Comparison of ENCODE assay signal across 22 cellular contexts in genomic region chr10:11557967-11558366, GRCh38. TPM values are rescaled to one million over a fixed set of nuclear protein-coding genes. Genes with fewer than 3 reads are reported as not detected.
DNase-seq lines count a peak whose midpoint lies in the region; ATAC-seq, FAIRE-seq and TF ChIP-seq lines count a peak whose summit lies in the region.
"Had no signal": no experiment of that assay in that cellular context is flagged by ENCODE, and none has a peak within 500 bp of the region (broad histone marks: within the 10 kb centered on the region; RNA-seq: fewer than 3 reads in every experiment).

No MANE protein-coding gene starts in this region.

- H3K27me3 Mint-ChIP-seq in naive B cell, result no peaks in the 10 kb centered on the region

- no peaks in the 10 kb centered on the region for H3K9me2 ChIP-seq in Karpas-422 (replicated peaks; ENCODE audit: insufficient read depth, low read length)

- H2AFZ ChIP-seq in HepG2 (ENCODE audit: low read length) (no peak overlapping the region), Karpas-422 (ENCODE audit: low read length) (no peak overlapping the region)
- H2AFZ ChIP-seq: GM23248 had no signal

- no peaks in the 10 kb centered on the region for H3K27me3 ChIP-seq in HepG2 (ENCODE audit: control insufficient read depth in 1 of 2, insufficient read depth in 2 of 2, low read length in 2 of 2)
- H3K27me3 ChIP-seq in right lobe of liver, result no peaks in the 10 kb centered on the region
- no peaks in the 10 kb centered on the region for H3K27me3 ChIP-seq in Karpas-422 (ENCODE audit: low read length)
- H3K27me3 ChIP-seq in esophagus muscularis mucosa, result no peaks in the 10 kb centered on the region
- H3K27me3 ChIP-seq: BLaER1 treated with 17β-estradiol and CSF1 and Interleukin-3, amounts not matched to agents 10 nM and 100 nM had no signal

- TF ChIP-seq POLR2A in HepG2 (IDR thresholded peaks at IDR 0.05; ENCODE audit: insufficient read depth in 1 of 2, low read depth in 2 of 2, low read length in 2 of 2) (no peak), right lobe of liver (IDR thresholded peaks at IDR 0.05) (no peak), esophagus muscularis mucosa (IDR thresholded peaks at IDR 0.05; ENCODE audit: low read depth) (no peak)

- peak overlapping the region in 5 of 8 donors; percentile 22 to 59 (median 30) for H3K4me3 Mint-ChIP-seq in naive B cell
- H3K4me3 Mint-ChIP-seq: CD8-positive, alpha-beta T cell had no signal

- intact Hi-C loops in HepG2 (cut with micrococcal nuclease; ENCODE audit: unreplicated experiment) (no loop called here), right lobe of liver (cut with DNase I) (no loop called here), esophagus muscularis mucosa (cut with DNase I) (no loop called here)

- BruUV-seq in HepG2 (replicated peaks; lab: Mats Ljungman, UMichigan), result no TSS peak

- peaks cover 18 to 27% of the 10 kb centered on the region in 2 donors for H3K36me3 Mint-ChIP-seq in naive B cell
- H3K36me3 Mint-ChIP-seq: CD8-positive, alpha-beta T cell had no signal

- H3K4me1 Mint-ChIP-seq in naive B cell, result peaks cover 76 to 84% (median 83%) of the 10 kb centered on the region in 3 donors

- TF ChIP-seq EP300 in HepG2 (IDR thresholded peaks at IDR 0.05; ENCODE audit: low read depth in 2 of 2, low read length in 2 of 2), result no peak
- no peak for TF ChIP-seq EP300 in HepG2 (CRISPR knock-in tag; IDR thresholded peaks at IDR 0.05; ENCODE audit: borderline replicate concordance)
- no peak for TF ChIP-seq EP300 in esophagus muscularis mucosa (IDR thresholded peaks at IDR 0.05)

- CTCF ChIA-PET in HepG2 (lab: Yijun Ruan, JAX; ENCODE audit: low intra/inter-chr PET ratio, low total read pairs), result no interaction called here

- peak overlapping the region in 5 of 6 donors; percentile 42 to 99 (median 80) for H3K27ac Mint-ChIP-seq in naive B cell
- H3K27ac Mint-ChIP-seq: CD8-positive, alpha-beta T cell had no signal

- no peak for ATAC-seq in HepG2
- ATAC-seq in right lobe of liver, result no peak
- no peak for ATAC-seq in naive B cell (ENCODE audit: low read depth in 2 of 2)
- no peak for ATAC-seq in HG02884 (IDR thresholded peaks at IDR 0.05; ENCODE audit: unreplicated experiment)
- ATAC-seq: A549; CD8-positive, alpha-beta T cell had no signal

- no peak for FAIRE-seq in HepG2 (lab: Jason Lieb, UNC)
- FAIRE-seq: A549, G401.6, GM12891 had no signal

- peaks cover 0 to 18% (median 11%) of the 10 kb centered on the region in 7 donors for H3K9me3 Mint-ChIP-seq in naive B cell
- H3K9me3 Mint-ChIP-seq: CD8-positive, alpha-beta T cell had no signal

- H3K4me2 ChIP-seq in HepG2 (ENCODE audit: low read depth, low read length), result no peak overlapping the region
- H3K4me2 ChIP-seq in Karpas-422 (ENCODE audit: low read depth, low read length, poor library complexity, severe bottlenecking), result peak overlapping the region; percentile 70
- H3K4me2 ChIP-seq: A549; BLaER1 treated with 17β-estradiol and CSF1 and Interleukin-3, amounts not matched to agents 10 nM and 100 nM had no signal

- H3K27ac ChIP-seq in HepG2 (ENCODE audit: extremely low read length, insufficient read depth, low read length) (no peak overlapping the region), right lobe of liver (no peak overlapping the region), Karpas-422 (ENCODE audit: low read length) (peak overlapping the region; percentile 96), esophagus muscularis mucosa (replicated peaks in 1 of 4) (no peak overlapping the region)
- H3K27ac ChIP-seq: 22Rv1; A549; BLaER1 treated with 17β-estradiol and CSF1 and Interleukin-3, amounts not matched to agents 10 nM and 100 nM; GM23248; HL-60 had no signal

- in situ Hi-C loops in HepG2 (cut with HindIII; ENCODE audit: extremely low pct_ligation_motif_present, low pct_unique_long_range_greater_than_20kb), result no loop called here

- H3K4me1 ChIP-seq in HepG2 (ENCODE audit: insufficient read depth, low read length) (peaks cover 29% of the 10 kb centered on the region), right lobe of liver (peaks cover 0 to 10% (median 4%) of the 10 kb centered on the region in 4 donors), Karpas-422 (ENCODE audit: low read length) (peaks cover 94% of the 10 kb centered on the region), esophagus muscularis mucosa (peaks cover 7 to 16% (median 11%) of the 10 kb centered on the region in 4 donors)

- H4K20me1 ChIP-seq in HepG2 (ENCODE audit: insufficient read depth, low read length) (peaks cover 5% of the 10 kb centered on the region), Karpas-422 (ENCODE audit: insufficient read depth, low read depth, low read length) (0 out of 2 replicates have a peak, but pooled peaks cover 5% of the 10 kb centered on the region)

- DNase-seq in HepG2 (ENCODE audit: low spot score) (no peak), right lobe of liver (no peak), Karpas-422 (no peak), naive B cell (no peak), esophagus muscularis mucosa (ENCODE audit: extremely low spot score) (no peak), T-helper 9 cell (no peak)
- DNase-seq: Calu3; CD8-positive, alpha-beta T cell; DMS 273 treated with DMSO at 0.1 percent for 48 hours; DMS53; DND-41; GM23248; IMR-90; KBM-7 had no signal

- H3K9me3 ChIP-seq in HepG2 (ENCODE audit: low read length), result no peaks in the 10 kb centered on the region
- H3K9me3 ChIP-seq in right lobe of liver, result no peaks in the 10 kb centered on the region
- H3K9me3 ChIP-seq in Karpas-422 (ENCODE audit: low read length), result no peaks in the 10 kb centered on the region
- H3K9me3 ChIP-seq in esophagus muscularis mucosa, result no peaks in the 10 kb centered on the region
- H3K9me3 ChIP-seq: A549, HAP-1 had no signal

- no peak for TF ChIP-seq CTCF in HepG2 (CRISPR knock-in tag; IDR thresholded peaks at IDR 0.05)
- TF ChIP-seq CTCF in right lobe of liver (IDR thresholded peaks at IDR 0.05), result no peak
- TF ChIP-seq CTCF in esophagus muscularis mucosa (IDR thresholded peaks at IDR 0.05), result no peak

- no peak for TF ChIP-seq RAD21 in HepG2 (CRISPR knock-in tag; IDR thresholded peaks at IDR 0.05)

- POLR2A ChIA-PET in HepG2 (lab: Yijun Ruan, JAX), result no interaction called here

- no peaks in the 10 kb centered on the region for H3K36me3 ChIP-seq in HepG2 (replicated peaks in 1 of 2; ENCODE audit: control insufficient read depth in 1 of 2, insufficient read depth in 2 of 2, low read length in 2 of 2)
- H3K36me3 ChIP-seq in right lobe of liver, result no peaks in the 10 kb centered on the region
- peaks cover 9% of the 10 kb centered on the region; the same call in 1 of the 2 replicates for H3K36me3 ChIP-seq in Karpas-422 (ENCODE audit: insufficient read depth, low read length)
- H3K36me3 ChIP-seq in esophagus muscularis mucosa, result no peaks in the 10 kb centered on the region
- H3K36me3 ChIP-seq: HAP-1 had no signal

- WGBS in HepG2 (ENCODE audit: low lambda C conversion rate), result 95% methylated on average over 4 of the region's 4 CpGs
- 100% methylated on average over 1 of the region's 4 CpGs for WGBS in right lobe of liver (ENCODE audit: insufficient coverage, low coverage, low lambda C conversion rate, missing lambda C conversion rate)
- WGBS in esophagus muscularis mucosa, result 100% methylated on average over 3 of the region's 4 CpGs

- H3K4me3 ChIP-seq in HepG2 (replicated peaks in 1 of 3; ENCODE audit: insufficient read depth in 1 of 3, low read depth in 2 of 3, low read length in 3 of 3) (no peak overlapping the region), right lobe of liver (no peak overlapping the region), Karpas-422 (ENCODE audit: low read length) (peak overlapping the region; percentile 16; the same call in 1 of the 2 replicates), esophagus muscularis mucosa (no peak overlapping the region)
- H3K4me3 ChIP-seq: A549; BLaER1 treated with 17β-estradiol and CSF1 and Interleukin-3, amounts not matched to agents 10 nM and 100 nM; GM23248; HAP-1 had no signal

- H3K79me2 ChIP-seq in HepG2 (ENCODE audit: insufficient read depth, low read length) (peaks cover 87% of the 10 kb centered on the region), Karpas-422 (ENCODE audit: low read length) (peaks cover 91% of the 10 kb centered on the region)

- H3K9ac ChIP-seq in HepG2 (ENCODE audit: insufficient read depth, low read depth, low read length), result no peak overlapping the region
- peak overlapping the region; percentile 29; the same call in 1 of the 2 replicates for H3K9ac ChIP-seq in Karpas-422 (ENCODE audit: low read length)
- H3K9ac ChIP-seq: BLaER1 treated with 17β-estradiol and CSF1 and Interleukin-3, amounts not matched to agents 10 nM and 100 nM; GM23248 had no signal

RNA-seq across cellular contexts. Expression of gene USP6NL, which starts 53.5 kb away (rescaled TPM):
- total RNA-seq in HepG2 (2016; rRNA removed; fragmentation: Illumina TruSeq; extraction: Trizol), result 22.9 and 26.2 TPM in 2 replicates
- 6.3 and 6.6 TPM in 2 replicates for total RNA-seq in HepG2 (2016; cell fraction: cytosol; rRNA removed; fragmentation: Illumina TruSeq; extraction: Trizol; ENCODE audit: low read depth)
- 22.4 and 23.0 TPM in 2 replicates for total RNA-seq in HepG2 (2016; cell fraction: insoluble cytoplasmic fraction; rRNA removed; fragmentation: Illumina TruSeq; extraction: Trizol)
- total RNA-seq in HepG2 (2016; cell fraction: membrane; rRNA removed; fragmentation: Illumina TruSeq; extraction: Trizol), result 19.5 and 20.2 TPM in 2 replicates
- 24.0 and 25.4 TPM in 2 replicates for total RNA-seq in HepG2 (2016; cell fraction: nucleus; rRNA removed; fragmentation: Illumina TruSeq; extraction: Trizol)
- 10.0 and 10.5 TPM in 2 replicates for polyA plus RNA-seq in HepG2 (2011; rRNA removed)
- 7.8 and 8.5 TPM in 2 replicates for polyA plus RNA-seq in HepG2 (2011; cell fraction: cytosol; rRNA removed)
- 9.9 and 11.7 TPM in 2 replicates for polyA plus RNA-seq in HepG2 (2011; cell fraction: nucleus; rRNA removed)
- polyA plus RNA-seq in HepG2 (2012), result 11.7 and 11.8 TPM in 2 replicates
- 6.4 and 6.6 TPM in 2 replicates for polyA plus RNA-seq in HepG2 (2016; cell fraction: cytosol; fragmentation: Illumina TruSeq; extraction: Trizol; ENCODE audit: low read depth)
- 21.5 and 23.7 TPM in 2 replicates for polyA plus RNA-seq in HepG2 (2016; cell fraction: insoluble cytoplasmic fraction; fragmentation: Illumina TruSeq; extraction: Trizol; ENCODE audit: low read depth)
- polyA plus RNA-seq in HepG2 (2016; cell fraction: membrane; fragmentation: Illumina TruSeq; extraction: Trizol; ENCODE audit: low read depth), result 14.7 and 15.3 TPM in 2 replicates
- polyA plus RNA-seq in HepG2 (2016; cell fraction: nucleus; fragmentation: Illumina TruSeq; extraction: Trizol; ENCODE audit: insufficient read depth, low read depth), result 17.9 and 18.1 TPM in 2 replicates
- 7.3 and 18.7 TPM in 2 replicates for polyA minus RNA-seq in HepG2 (2011; rRNA and poly(A)+ RNA removed; ENCODE audit: low replicate concordance)
- polyA minus RNA-seq in HepG2 (2011; cell fraction: cytosol; rRNA and poly(A)+ RNA removed), result 10.2 and 11.8 TPM in 2 replicates
- polyA minus RNA-seq in HepG2 (2011; cell fraction: nucleus; rRNA and poly(A)+ RNA removed), result 45.0 and 45.6 TPM in 2 replicates
- total RNA-seq in right lobe of liver, result 10 to 100 TPM in 5 of 6 experiments, 1 to 10 TPM in 1; 8.4 to 15.3 (median 11.5) TPM
- 54.3 and 63.9 TPM in 2 replicates for total RNA-seq in Karpas-422 (2014; rRNA removed; shearing (Covaris generic); ENCODE audit: low replicate concordance)
- polyA plus RNA-seq in naive B cell (ENCODE audit: low read depth in 6 of 6), result 10 to 100 TPM; 37.8 to 56.8 (median 50.2) TPM
- 10 to 100 TPM; 10.4 to 14.9 (median 13.2) TPM for total RNA-seq in esophagus muscularis mucosa
